Comparison of ENCODE assay signal across 19 cellular contexts in the genomic region with DNA sequence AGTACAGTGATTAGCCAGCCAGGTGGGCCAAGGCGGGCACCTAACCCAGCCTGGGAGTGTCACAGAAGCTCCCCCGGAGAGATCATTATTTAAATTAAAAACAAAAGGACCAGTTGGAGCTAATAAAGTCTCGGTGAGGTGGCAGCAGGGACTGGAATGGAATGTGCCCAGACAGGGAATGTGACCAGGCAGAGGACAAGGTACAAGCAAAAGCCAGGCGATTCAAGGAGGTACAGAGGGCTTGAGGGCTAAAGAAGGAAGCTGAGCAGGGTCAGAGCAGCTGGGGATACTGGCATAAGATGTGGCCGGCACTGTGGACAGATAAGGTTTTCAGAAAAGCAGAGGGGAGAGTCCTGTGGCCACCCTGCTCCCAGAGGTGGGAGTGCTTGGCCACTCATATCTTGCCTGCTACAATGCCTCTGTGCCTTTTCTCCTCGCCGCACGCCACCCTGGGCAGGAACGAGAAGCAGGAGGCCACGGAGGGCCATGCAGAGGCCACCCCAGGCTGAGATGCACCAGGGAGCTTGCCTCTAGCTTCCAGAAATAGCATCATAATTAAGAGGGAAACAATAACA. TPM values are rescaled to one million over a fixed set of nuclear protein-coding genes. Genes with fewer than 3 reads are reported as not detected.
DNase-seq lines count a peak whose midpoint lies in the region; ATAC-seq and TF ChIP-seq lines count a peak whose summit lies in the region.
"Had no signal": no experiment of that assay in that cellular context is flagged by ENCODE, and none has a peak within 500 bp of the region (broad histone marks: within the 10 kb centered on the region; RNA-seq: fewer than 3 reads in every experiment).

No MANE protein-coding gene starts in this region.

- H3K79me2 ChIP-seq in PC-9 (ENCODE audit: low read depth), result no peaks in the 10 kb centered on the region

- H3K27ac Mint-ChIP-seq in T-helper 2 cell treated with Interferon-gamma antibody and Interleukin-4, amounts not matched to agents 5 μg/mL and 100 μg/mL, for 36 hours, result peak overlapping the region; percentile 38
- H3K27ac Mint-ChIP-seq in effector memory CD8-positive, alpha-beta T cell, result peak overlapping the region; percentile 25 to 71

- H3K9me3 ChIP-seq in PC-9 (ENCODE audit: insufficient read depth, low read depth), result no peaks in the 10 kb centered on the region
- no peaks in the 10 kb centered on the region for H3K9me3 ChIP-seq in gastrocnemius medialis
- no peaks in the 10 kb centered on the region for H3K9me3 ChIP-seq in effector memory CD4-positive, alpha-beta T cell (ENCODE audit: control insufficient read depth, low read length)
- H3K9me3 ChIP-seq: ascending aorta, thyroid gland had no signal

- H3K4me2 ChIP-seq in PC-9, result no peak overlapping the region
- H3K4me2 ChIP-seq: smooth muscle cell had no signal

- TF ChIP-seq CTCF in PC-9 (conservative IDR thresholded peaks at IDR 0.05) (no peak), gastrocnemius medialis (IDR thresholded peaks at IDR 0.05 in 4 of 5, conservative IDR thresholded peaks at IDR 0.05 in 1 of 5) (no peak)

- H3K27me3 Mint-ChIP-seq in T-helper 2 cell treated with Interferon-gamma antibody and Interleukin-4, amounts not matched to agents 5 μg/mL and 100 μg/mL, for 36 hours (ENCODE audit: low read depth), result no peaks in the 10 kb centered on the region
- no peaks in the 10 kb centered on the region for H3K27me3 Mint-ChIP-seq in effector memory CD8-positive, alpha-beta T cell

- no peak overlapping the region for H3K4me3 ChIP-seq in PC-9
- no peak overlapping the region for H3K4me3 ChIP-seq in gastrocnemius medialis
- no peak overlapping the region for H3K4me3 ChIP-seq in effector memory CD4-positive, alpha-beta T cell (ENCODE audit: insufficient read depth, low read depth, low read length, poor library complexity, severe bottlenecking)
- H3K4me3 ChIP-seq: ascending aorta, smooth muscle cell, thyroid gland had no signal

- ATAC-seq in effector memory CD8-positive, alpha-beta T cell (replicated peaks), result no peak
- ATAC-seq in gastrocnemius medialis, result no peak

- peaks cover 13% of the 10 kb centered on the region for H3K36me3 Mint-ChIP-seq in T-helper 2 cell treated with Interferon-gamma antibody and Interleukin-4, amounts not matched to agents 5 μg/mL and 100 μg/mL, for 36 hours (ENCODE audit: low read depth)
- H3K36me3 Mint-ChIP-seq in effector memory CD8-positive, alpha-beta T cell (ENCODE audit: insufficient read depth), result no peaks in the 10 kb centered on the region

- H3K36me3 ChIP-seq in PC-9 (ENCODE audit: low read depth), result no peaks in the 10 kb centered on the region
- H3K36me3 ChIP-seq in gastrocnemius medialis, result no peaks in the 10 kb centered on the region
- no peaks in the 10 kb centered on the region for H3K36me3 ChIP-seq in effector memory CD4-positive, alpha-beta T cell (ENCODE audit: control insufficient read depth, insufficient read depth, low read length)
- H3K36me3 ChIP-seq: ascending aorta, thyroid gland had no signal

- CTCF ChIA-PET in PC-9 (lab: Charles Lee), result no interaction called here

- no peak overlapping the region for H3K4me3 Mint-ChIP-seq in T-helper 2 cell treated with Interferon-gamma antibody and Interleukin-4, amounts not matched to agents 5 μg/mL and 100 μg/mL, for 36 hours
- H3K4me3 Mint-ChIP-seq in effector memory CD8-positive, alpha-beta T cell, result peak overlapping the region in 1 of 2 donors; percentile 37

- H3K4me1 Mint-ChIP-seq in T-helper 2 cell treated with Interferon-gamma antibody and Interleukin-4, amounts not matched to agents 5 μg/mL and 100 μg/mL, for 36 hours (ENCODE audit: low read depth), result peaks cover 63% of the 10 kb centered on the region
- H3K4me1 Mint-ChIP-seq in effector memory CD8-positive, alpha-beta T cell (ENCODE audit: low read depth in 2 of 2), result peaks cover 42 to 50% of the 10 kb centered on the region in 2 donors

- POLR2A ChIA-PET in PC-9 (lab: Charles Lee; ENCODE audit: unreplicated experiment), result interaction anchor here (0.7 kb wide), 1 partner anchor 12 kb away, joined by 4 read pairs; no protein-coding TSS in a partner anchor

- no peaks in the 10 kb centered on the region for H3F3A ChIP-seq in PC-9 (ENCODE audit: insufficient read depth, low read depth)

- H3K4me1 ChIP-seq in PC-9 (replicated peaks; ENCODE audit: insufficient read depth), result peaks cover 7% of the 10 kb centered on the region
- H3K4me1 ChIP-seq in gastrocnemius medialis, result peaks cover 6 to 7% of the 10 kb centered on the region in 2 donors
- H3K4me1 ChIP-seq in effector memory CD4-positive, alpha-beta T cell (ENCODE audit: control insufficient read depth, insufficient read depth, low read length, poor library complexity, severe bottlenecking), result peaks cover 11% of the 10 kb centered on the region

- no peak for DNase-seq in T-helper 2 cell treated with Interferon-gamma antibody and Interleukin-4, amounts not matched to agents 5 μg/mL and 100 μg/mL, for 36 hours (ENCODE audit: low spot score)
- no peak for DNase-seq in T-helper 2 cell
- DNase-seq in PC-9, result peak; percentile 39 to 72
- no peak for DNase-seq in effector memory CD8-positive, alpha-beta T cell
- no peak for DNase-seq in gastrocnemius medialis
- DNase-seq in midbrain (lab: John Stamatoyannopoulos, UW), result no peak
- no peak for DNase-seq in effector memory CD4-positive, alpha-beta T cell
- no peak for DNase-seq in NCI-H2029 treated with DMSO at 0.1 percent for 48 hours (lab: John Stamatoyannopoulos, UW)
- DNase-seq: activated naive CD4-positive, alpha-beta T cell treated with Interleukin-2 at 50 U/mL for 16 hours; KG1; mammary epithelial cell; NCI-H2081 treated with DMSO at 0.1 percent for 48 hours; NCI-H69; thyroid gland had no signal

- no peaks in the 10 kb centered on the region for H3K9me3 Mint-ChIP-seq in T-helper 2 cell treated with Interferon-gamma antibody and Interleukin-4, amounts not matched to agents 5 μg/mL and 100 μg/mL, for 36 hours
- no peaks in the 10 kb centered on the region for H3K9me3 Mint-ChIP-seq in effector memory CD8-positive, alpha-beta T cell
- H3K9me3 Mint-ChIP-seq: CD14-positive monocyte had no signal

- intact Hi-C loops in PC-9 (cut with micrococcal nuclease; ENCODE audit: unreplicated experiment), result no loop called here
- intact Hi-C loops in gastrocnemius medialis (cut with DNase I; ENCODE audit: low total_unique reads), result no loop called here

- no peak for TF ChIP-seq POLR2A in gastrocnemius medialis (IDR thresholded peaks at IDR 0.05)

- H3K27me3 ChIP-seq in PC-9 (ENCODE audit: insufficient read depth, low read depth), result no peaks in the 10 kb centered on the region
- no peaks in the 10 kb centered on the region for H3K27me3 ChIP-seq in gastrocnemius medialis
- no peaks in the 10 kb centered on the region for H3K27me3 ChIP-seq in effector memory CD4-positive, alpha-beta T cell (replicated peaks; ENCODE audit: control insufficient read depth, insufficient read depth, low read length, poor library complexity, severe bottlenecking)
- H3K27me3 ChIP-seq: ascending aorta, thyroid gland had no signal

- BruUV-seq in PC-9 (replicated peaks; lab: Mats Ljungman, UMichigan), result no TSS peak

- no peak overlapping the region for H3K27ac ChIP-seq in PC-9
- peak overlapping the region in 3 of 4 donors; percentile 6 to 21 (median 20) for H3K27ac ChIP-seq in gastrocnemius medialis
- H3K27ac ChIP-seq in effector memory CD4-positive, alpha-beta T cell (ENCODE audit: insufficient read depth, low read length, poor library complexity, severe bottlenecking), result no peak overlapping the region
- H3K27ac ChIP-seq: ascending aorta, thyroid gland had no signal

- in situ Hi-C loops in gastrocnemius medialis (cut with MboI; ENCODE audit: low sequenced_read_pairs in 4 of 4), result loop anchor here in 2 of 4 donors (25.0 kb wide), 1 partner anchor 513 kb away; no protein-coding TSS in a partner anchor

- no peaks in the 10 kb centered on the region for H3K9me2 ChIP-seq in PC-9 (ENCODE audit: insufficient read depth)

- H4K20me1 ChIP-seq in PC-9 (ENCODE audit: insufficient read depth), result no peaks in the 10 kb centered on the region

- H2AFZ ChIP-seq in PC-9, result no peak overlapping the region

RNA-seq across cellular contexts. Expression of a gene that starts 13.2 kb away (rescaled TPM):
- total RNA-seq in PC-9 (2021) (0.26 and 2.2 TPM in 2 replicates), gastrocnemius medialis (10 to 100 TPM in 1 of 4 donors, 1 to 10 TPM in 3; 4.9 to 11.2 (median 7.8) TPM)
- total RNA-seq: epithelial cell of proximal tubule, mammary epithelial cell had no signal

RNA-seq across cellular contexts. Expression of a gene that starts 41.2 kb away (rescaled TPM):
- total RNA-seq in PC-9 (2021), result not detected in 2 replicates
- total RNA-seq in gastrocnemius medialis, result not detected
- total RNA-seq: ascending aorta, epithelial cell of proximal tubule, mammary epithelial cell, pulmonary artery endothelial cell, smooth muscle cell, thyroid gland had no signal

RNA-seq across cellular contexts. Expression of a gene that starts 59.7 kb away (rescaled TPM):
- total RNA-seq in PC-9 (2021) (not detected in 2 replicates), gastrocnemius medialis (1 to 10 TPM; 1.8 to 4.0 (median 2.6) TPM)

Comparison
In these comparisons a context has a peak if more than half of its experiments do, and no peak if none do; other contexts are left out.
1. DNase-seq: peak in PC-9 (2 of 2); none in T-helper 2 cell treated with Interferon-gamma antibody and Interleukin-4, amounts not matched to agents 5 μg/mL and 100 μg/mL, for 36 hours (single experiment), T-helper 2 cell (0 of 5), effector memory CD8-positive, alpha-beta T cell (0 of 3), gastrocnemius medialis (0 of 2), midbrain (single experiment), effector memory CD4-positive, alpha-beta T cell (0 of 3) and NCI-H2029 treated with DMSO at 0.1 percent for 48 hours (single experiment).
2. H3K27ac ChIP-seq: peak in gastrocnemius medialis (3 of 4); none in PC-9 (single experiment) and effector memory CD4-positive, alpha-beta T cell (single experiment).